1 cellular context compared by ENCODE assay signal in genomic region chr2:102289129-102289528, GRCh38.
TF ChIP-seq lines count a peak whose summit lies in the region.

No MANE protein-coding gene starts in this region.

TF ChIP-seq in IMR-90, 13 proteins besides CTCF, POLR2A, EP300 and RAD21 (continued from another document):
- TF ChIP-seq USF2 (IDR thresholded peaks at IDR 0.05; ENCODE audit: low read depth, low read length) (no peak), MAZ (IDR thresholded peaks at IDR 0.05; ENCODE audit: borderline replicate concordance, low read depth, low read length) (no peak), RFX5 (IDR thresholded peaks at IDR 0.05; ENCODE audit: low read depth, low read length) (no peak), BHLHE40 (IDR thresholded peaks at IDR 0.05; ENCODE audit: low read depth, low read length) (no peak), RCOR1 (IDR thresholded peaks at IDR 0.05; ENCODE audit: insufficient replicate concordance, low read length) (no peak), CEBPB (IDR thresholded peaks at IDR 0.05; ENCODE audit: low read depth, low read length) (no peak), MAFK (IDR thresholded peaks at IDR 0.05; ENCODE audit: low read depth, low read length) (no peak), ELK1 (IDR thresholded peaks at IDR 0.05; ENCODE audit: borderline replicate concordance, low read depth, low read length) (no peak), NFE2L2 (IDR thresholded peaks at IDR 0.05; ENCODE audit: low read depth, low read length) (no peak), FOS (IDR thresholded peaks at IDR 0.05; ENCODE audit: low read depth, low read length) (no peak), MXI1 (IDR thresholded peaks at IDR 0.05; ENCODE audit: borderline replicate concordance, low read depth, low read length) (no peak), CHD1 (IDR thresholded peaks at IDR 0.05; ENCODE audit: low read depth, low read length) (no peak)
